ENCODE assay signal across 8 cellular contexts in genomic region chr22:45577746-45578523, GRCh38.
DNase-seq lines count a peak whose midpoint lies in the region; ATAC-seq and TF ChIP-seq lines count a peak whose summit lies in the region.

No MANE protein-coding gene starts in this region.

- H3K4me1 ChIP-seq in Loucy (ENCODE audit: insufficient read depth, low read length, poor library complexity, severe bottlenecking) (peaks cover 31% of the 10 kb centered on the region), SJSA1 (replicated peaks) (peaks cover 6% of the 10 kb centered on the region), parathyroid adenoma (no peaks in the 10 kb centered on the region), transverse colon (peaks cover 0 to 9% (median 2%) of the 10 kb centered on the region in 4 donors)

- H3K27ac ChIP-seq in SJSA1: no peak overlapping the region
- H3K27ac ChIP-seq in parathyroid adenoma: no peak overlapping the region
- H3K27ac ChIP-seq in transverse colon: no peak overlapping the region

- no peak for TF ChIP-seq EP300 in transverse colon (IDR thresholded peaks at IDR 0.05; ENCODE audit: low read depth)

- H4K20me1 ChIP-seq in Loucy (ENCODE audit: insufficient read depth, low read length, poor library complexity, severe bottlenecking): no peaks in the 10 kb centered on the region

- no peaks in the 10 kb centered on the region for H3K9me3 ChIP-seq in Loucy (ENCODE audit: insufficient read depth, low read depth, low read length)
- no peaks in the 10 kb centered on the region for H3K9me3 ChIP-seq in SJSA1 (replicated peaks)
- no peaks in the 10 kb centered on the region for H3K9me3 ChIP-seq in parathyroid adenoma (ENCODE audit: control insufficient read depth, low read length)
- H3K9me3 ChIP-seq in transverse colon: no peaks in the 10 kb centered on the region

- H2AFZ ChIP-seq in Loucy (ENCODE audit: low read length) (peak overlapping the region; percentile 54), parathyroid adenoma (no peak overlapping the region)

- H3K36me3 ChIP-seq in Loucy (ENCODE audit: insufficient read depth, low read length): no peaks in the 10 kb centered on the region
- H3K36me3 ChIP-seq in SJSA1: peaks cover 22% of the 10 kb centered on the region; the same call in 1 of the 2 replicates
- no peaks in the 10 kb centered on the region for H3K36me3 ChIP-seq in parathyroid adenoma (ENCODE audit: control insufficient read depth, insufficient read depth, low read length)
- H3K36me3 ChIP-seq in transverse colon: no peaks in the 10 kb centered on the region

- DNase-seq in DMS53 treated with DMSO at 0.1 percent for 48 hours (lab: John Stamatoyannopoulos, UW; ENCODE audit: unreplicated experiment) (peak; percentile 20), SJSA1 (ENCODE audit: low read depth in 1 of 2, low spot score in 2 of 2) (peak; percentile 69 to 88), glomerular endothelial cell (ENCODE audit: extremely low read depth, low read depth, low spot score) (peak; percentile 31), transverse colon (peak; percentile 83)
- peak; percentile 33 to 72 (median 57) for DNase-seq in activated naive CD4-positive, alpha-beta T cell (lab: John Stamatoyannopoulos, UW)

- H3K9me2 ChIP-seq in Loucy (replicated peaks; ENCODE audit: low read depth, low read length): no peaks in the 10 kb centered on the region

- H3K79me2 ChIP-seq in Loucy (ENCODE audit: insufficient read depth, low read length) (no peaks in the 10 kb centered on the region), parathyroid adenoma (no peaks in the 10 kb centered on the region)

- intact Hi-C loops in transverse colon (cut with DNase I; ENCODE audit: low total_unique reads): no loop called here

- TF ChIP-seq CTCF in Loucy (conservative IDR thresholded peaks at IDR 0.05; ENCODE audit: low read length) (peak; percentile 97), parathyroid adenoma (IDR thresholded peaks at IDR 0.05) (peak; percentile 79), transverse colon (IDR thresholded peaks at IDR 0.05) (peak; percentile 90 to 95 (median 93))

- H3K4me3 ChIP-seq in Loucy (ENCODE audit: low read length, poor library complexity, severe bottlenecking) (peak overlapping the region; percentile 56), SJSA1 (no peak overlapping the region), parathyroid adenoma (ENCODE audit: low read depth, low read length) (no peak overlapping the region), transverse colon (no peak overlapping the region)

- no peak for TF ChIP-seq POLR2A in transverse colon (IDR thresholded peaks at IDR 0.05)

- no peaks in the 10 kb centered on the region for H3K27me3 ChIP-seq in Loucy (ENCODE audit: insufficient read depth, low read length, poor library complexity, severe bottlenecking)
- H3K27me3 ChIP-seq in SJSA1 (replicated peaks): no peaks in the 10 kb centered on the region
- H3K27me3 ChIP-seq in parathyroid adenoma (ENCODE audit: control insufficient read depth, insufficient read depth, low read length): no peaks in the 10 kb centered on the region
- H3K27me3 ChIP-seq in transverse colon: peaks cover 27% of the 10 kb centered on the region

- H3K9ac ChIP-seq in Loucy (ENCODE audit: low read depth, low read length, poor library complexity, severe bottlenecking) (peak overlapping the region; percentile 25), parathyroid adenoma (no peak overlapping the region)

- ATAC-seq in GM19395 (IDR thresholded peaks at IDR 0.05; ENCODE audit: unreplicated experiment): no peak

- H3K4me2 ChIP-seq in Loucy (ENCODE audit: low read depth, low read length, poor library complexity, severe bottlenecking) (peak overlapping the region; percentile 69), parathyroid adenoma (ENCODE audit: low read length) (no peak overlapping the region)

- in situ Hi-C loops in transverse colon (cut with MboI; ENCODE audit: low pct_ligation_motif_present in 1 of 4, low pct_unique_long_range_greater_than_20kb in 1 of 4, low sequenced_read_pairs in 3 of 4): loop anchor here in 2 of 4 donors (10.0 kb wide), 2 partner anchors 67 to 407 kb away; no protein-coding TSS in a partner anchor

- 16 to 46% methylated on average over 6 to 27 of the region's 27 CpGs for WGBS in transverse colon (ENCODE audit: low coverage in 1 of 2), 2 donors

- H3F3A ChIP-seq in Loucy (ENCODE audit: low read depth): no peaks in the 10 kb centered on the region

Comparison
In these comparisons a context has a peak if more than half of its experiments do, and no peak if none do; other contexts are left out.
1. DNase-seq: peak in every context shown above with its lines; median percentile 83 in transverse colon; 78 in SJSA1; 57 in activated naive CD4-positive, alpha-beta T cell; 31 in glomerular endothelial cell; 20 in DMS53 treated with DMSO at 0.1 percent for 48 hours.